ENCODE assay signal across 11 cellular contexts in genomic region chr11:116731097-116731761, GRCh38. TPM values are rescaled to one million over a fixed set of nuclear protein-coding genes. Genes with fewer than 3 reads are reported as not detected.
DNase-seq lines count a peak whose midpoint lies in the region; ATAC-seq and TF ChIP-seq lines count a peak whose summit lies in the region.
"Had no signal": no experiment of that assay in that cellular context is flagged by ENCODE, and none has a peak within 500 bp of the region (broad histone marks: within the 10 kb centered on the region; RNA-seq: fewer than 3 reads in every experiment).

No MANE protein-coding gene starts in this region.

- H3K36me3 Mint-ChIP-seq in neural progenitor cell = no peaks in the 10 kb centered on the region

- no peak overlapping the region for H3K27ac ChIP-seq in GM23248
- no peak overlapping the region for H3K27ac ChIP-seq in neural progenitor cell

- H3K9me3 Mint-ChIP-seq in neural progenitor cell = no peaks in the 10 kb centered on the region

- H3K9ac ChIP-seq in GM23248 (no peak overlapping the region), neural progenitor cell (no peak overlapping the region)

- H2AFZ ChIP-seq in GM23248 (no peak overlapping the region), neural progenitor cell (replicated peaks) (no peak overlapping the region)

- H3K4me1 Mint-ChIP-seq in neural progenitor cell = peaks cover 45% of the 10 kb centered on the region

- peak overlapping the region; percentile 69 for H3K27ac Mint-ChIP-seq in neural progenitor cell

- no peaks in the 10 kb centered on the region for H3K9me3 ChIP-seq in GM23248 (ENCODE audit: low read depth)
- no peaks in the 10 kb centered on the region for H3K9me3 ChIP-seq in neural progenitor cell (ENCODE audit: low read depth)
- H3K9me3 ChIP-seq: mucosa of descending colon had no signal

- H3K27me3 ChIP-seq in GM23248 (replicated peaks; ENCODE audit: insufficient read depth) (peaks cover 15% of the 10 kb centered on the region; the same call in 1 of the 2 replicates), neural progenitor cell (no peaks in the 10 kb centered on the region)

- DNase-seq in GM23248 = peak; percentile 35
- DNase-seq in RPMI7951 (ENCODE audit: low read depth) = peak; percentile 8
- DNase-seq in fibroblast of the conjunctiva (ENCODE audit: low read depth) = peak; percentile 9
- DNase-seq in neural progenitor cell (ENCODE audit: low spot score) = peak; percentile 88
- DNase-seq in kidney tubule cell (ENCODE audit: low spot score) = no peak
- DNase-seq in activated CD4-positive, alpha-beta T cell treated with anti-CD3 and anti-CD28 coated beads, Interleukin-2, amount 50 U/mL, for 1 hour = no peak
- DNase-seq in activated gamma-delta T cell treated with Interleukin-2 at 50 U/mL for 16 hours = no peak
- DNase-seq: activated CD8-positive, alpha-beta memory T cell treated with anti-CD3 and anti-CD28 coated beads, Interleukin-2, amount 50 U/mL, for 4 hours; mucosa of descending colon; stimulated activated CD4-positive, alpha-beta T cell treated with anti-CD3 and anti-CD28 coated beads, Interleukin-4, amount 100 ng/mL, for 4 hours had no signal

- H4K20me1 ChIP-seq in GM23248 (ENCODE audit: insufficient read depth) (no peaks in the 10 kb centered on the region), neural progenitor cell (ENCODE audit: low read depth) (no peaks in the 10 kb centered on the region)

- peak overlapping the region; percentile 66 for H3K4me3 Mint-ChIP-seq in neural progenitor cell

- H3F3A ChIP-seq in GM23248 (ENCODE audit: insufficient read depth) (no peaks in the 10 kb centered on the region), neural progenitor cell (ENCODE audit: low read depth) (peaks cover 35% of the 10 kb centered on the region)

- WGBS in GM23248 (ENCODE audit: low coverage in 1 of 2, low lambda C conversion rate in 2 of 2, missing lambda C conversion rate in 2 of 2), 2 experiments = 31% methylated on average over 11 of the region's 11 CpGs

- no peak for ATAC-seq in HG03175 (IDR thresholded peaks at IDR 0.05; ENCODE audit: unreplicated experiment)
- ATAC-seq: mucosa of descending colon had no signal

- H3K36me3 ChIP-seq in GM23248 (ENCODE audit: low read depth) = no peaks in the 10 kb centered on the region
- H3K36me3 ChIP-seq in neural progenitor cell = no peaks in the 10 kb centered on the region

- peak; percentile 42 for TF ChIP-seq CTCF in neural progenitor cell (IDR thresholded peaks at IDR 0.05)

- H3K4me2 ChIP-seq in GM23248 (ENCODE audit: unreplicated experiment) (no peak overlapping the region), neural progenitor cell (peak overlapping the region; percentile 63)

- in situ Hi-C loops in GM23248 (cut with MboI) = no loop called here

- H3K9me2 ChIP-seq in GM23248 (ENCODE audit: insufficient read depth) = no peaks in the 10 kb centered on the region

- peaks cover 5% of the 10 kb centered on the region for H3K27me3 Mint-ChIP-seq in neural progenitor cell (ENCODE audit: insufficient read depth, low read depth)

- H3K79me2 ChIP-seq in GM23248 (ENCODE audit: insufficient read depth) (no peaks in the 10 kb centered on the region), neural progenitor cell (ENCODE audit: low read depth) (no peaks in the 10 kb centered on the region)

- H3K4me1 ChIP-seq in GM23248 (ENCODE audit: insufficient read depth) (peaks cover 2% of the 10 kb centered on the region; the same call in 1 of the 2 replicates), neural progenitor cell (peaks cover 48% of the 10 kb centered on the region)

- H3K4me3 ChIP-seq in GM23248 = no peak overlapping the region
- H3K4me3 ChIP-seq in neural progenitor cell = no peak overlapping the region
- H3K4me3 ChIP-seq: mucosa of descending colon had no signal

RNA-seq across cellular contexts. Expression of gene BUD13, which starts 41.6 kb away (rescaled TPM):
- total RNA-seq in GM23248 (2014; rRNA removed; shearing (Covaris generic)) = 8.2 and 12.3 TPM in 2 replicates
- polyA plus RNA-seq in GM23248 (2016; fragmentation: Nextera tagmentation; extraction: Ambion mirVana) = 6.3 and 7.7 TPM in 2 replicates
- total RNA-seq in RPMI7951 (2014; rRNA removed; shearing (Covaris generic)) = 19.5 and 23.2 TPM in 2 replicates
- 31.5 and 33.8 TPM in 2 replicates for total RNA-seq in neural progenitor cell (ENCODE audit: low replicate concordance)

RNA-seq across cellular contexts. Expression of gene ZPR1, which starts 56.6 kb away (rescaled TPM):
- 30.8 and 34.9 TPM in 2 replicates for total RNA-seq in GM23248 (2014; rRNA removed; shearing (Covaris generic))
- polyA plus RNA-seq in GM23248 (2016; fragmentation: Nextera tagmentation; extraction: Ambion mirVana) = 71.3 and 76.8 TPM in 2 replicates
- total RNA-seq in RPMI7951 (2014; rRNA removed; shearing (Covaris generic)) = 61.7 and 63.3 TPM in 2 replicates
- 38.5 and 48.2 TPM in 2 replicates for total RNA-seq in neural progenitor cell (ENCODE audit: low replicate concordance)

Comparison
In these comparisons a context has a peak if more than half of its experiments do, and no peak if none do; other contexts are left out.
1. DNase-seq: peak in GM23248 (single experiment), RPMI7951 (single experiment), fibroblast of the conjunctiva (single experiment) and neural progenitor cell (single experiment); none in kidney tubule cell (single experiment), activated CD4-positive, alpha-beta T cell treated with anti-CD3 and anti-CD28 coated beads, Interleukin-2, amount 50 U/mL, for 1 hour (single experiment) and activated gamma-delta T cell treated with Interleukin-2 at 50 U/mL for 16 hours (single experiment).